16 cellular contexts compared by ENCODE assay signal in the genomic region with DNA sequence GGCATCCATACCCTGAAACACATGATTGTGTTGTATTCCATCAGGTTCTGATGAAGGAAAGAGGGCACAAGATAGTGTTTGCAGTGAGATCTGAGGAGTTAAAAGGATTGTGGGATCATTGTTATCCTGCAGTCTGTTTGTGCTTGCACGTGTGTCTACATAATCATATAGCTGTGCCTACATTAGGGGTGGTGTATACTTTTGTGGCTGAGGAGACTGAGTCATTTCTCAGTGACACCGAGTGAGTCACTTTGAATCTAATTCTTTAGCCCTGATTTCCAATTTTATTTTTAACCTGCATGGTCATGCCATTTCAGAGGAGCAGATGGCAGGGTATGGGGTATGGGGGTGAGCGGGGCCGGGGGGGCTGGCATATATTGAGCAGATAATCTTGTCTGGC.
DNase-seq lines count a peak whose midpoint lies in the region; ATAC-seq, FAIRE-seq and TF ChIP-seq lines count a peak whose summit lies in the region.
"Had no signal": no experiment of that assay in that cellular context is flagged by ENCODE, and none has a peak within 500 bp of the region (broad histone marks: within the 10 kb centered on the region; RNA-seq: fewer than 3 reads in every experiment).

No MANE protein-coding gene starts in this region.

- H2BK120ac ChIP-seq in mesenchymal stem cell (ENCODE audit: low read depth, low read length), result no peak overlapping the region

- H3K36me3 ChIP-seq in mesenchymal stem cell (ENCODE audit: control insufficient read depth in 1 of 2, insufficient read depth in 2 of 2, low read depth in 1 of 2, low read length in 2 of 2) (no peaks in the 10 kb centered on the region), small intestine (ENCODE audit: control insufficient read depth in 2 of 2, insufficient read depth in 2 of 2, low read length in 2 of 2) (no peaks in the 10 kb centered on the region)
- H3K36me3 ChIP-seq: BLaER1 had no signal

- H2AFZ ChIP-seq in mesenchymal stem cell (ENCODE audit: low read depth, low read length), result no peak overlapping the region

- no peaks in the 10 kb centered on the region for H3K79me1 ChIP-seq in mesenchymal stem cell (replicated peaks; ENCODE audit: low read length, poor library complexity, severe bottlenecking)

- H2BK15ac ChIP-seq in mesenchymal stem cell (ENCODE audit: low read depth, poor library complexity, severe bottlenecking), result no peak overlapping the region

- no peak for ATAC-seq in GM21447 (IDR thresholded peaks at IDR 0.05; ENCODE audit: unreplicated experiment)
- no peak for ATAC-seq in activated naive CD4-positive, alpha-beta T cell treated with anti-CD3 and anti-CD28 coated beads, Interleukin-2, amount 50 U/mL, for 72 hours

- BruUV-seq in Calu3 (replicated peaks; lab: Mats Ljungman, UMichigan), result no TSS peak

- H3K14ac ChIP-seq in mesenchymal stem cell (ENCODE audit: low read length in 2 of 2), result no peak overlapping the region

- H3K9me3 Mint-ChIP-seq in Calu3 (ENCODE audit: low read depth, unreplicated experiment) (no peaks in the 10 kb centered on the region), chondrocyte (ENCODE audit: low read depth) (peaks cover 3% of the 10 kb centered on the region)
- peaks cover 4 to 5% of the 10 kb centered on the region in 2 donors for H3K9me3 Mint-ChIP-seq in activated naive CD4-positive, alpha-beta T cell treated with anti-CD3 and anti-CD28 coated beads, Interleukin-2, amount 50 U/mL, for 72 hours
- H3K9me3 Mint-ChIP-seq: activated T-helper 2 cell treated with anti-CD3 and anti-CD28 coated beads, Interferon-gamma antibody, Interleukin-2, Interleukin-4, amounts not matched to agents 10 μg/mL and 5 μg/mL and 100 μg/mL, durations not matched to agents 14 hours and 24 hours and 36 hours had no signal

- no peaks in the 10 kb centered on the region for H3K27me3 ChIP-seq in mesenchymal stem cell (ENCODE audit: control insufficient read depth in 1 of 2, insufficient read depth in 1 of 2, low read length in 2 of 2)
- H3K27me3 ChIP-seq in small intestine (ENCODE audit: control insufficient read depth in 2 of 2, insufficient read depth in 2 of 2, low read length in 2 of 2), result no peaks in the 10 kb centered on the region
- H3K27me3 ChIP-seq: BLaER1 had no signal

- H3K36me3 Mint-ChIP-seq in Calu3 (ENCODE audit: insufficient read depth, unreplicated experiment), result no peaks in the 10 kb centered on the region
- H3K36me3 Mint-ChIP-seq in chondrocyte (ENCODE audit: low read depth), result no peaks in the 10 kb centered on the region
- H3K36me3 Mint-ChIP-seq in activated naive CD4-positive, alpha-beta T cell treated with anti-CD3 and anti-CD28 coated beads, Interleukin-2, amount 50 U/mL, for 72 hours, result no peaks in the 10 kb centered on the region

- H3K27ac Mint-ChIP-seq in Calu3 (ENCODE audit: unreplicated experiment) (no peak overlapping the region), chondrocyte (ENCODE audit: unreplicated experiment) (peak overlapping the region; percentile 66)
- no peak overlapping the region for H3K27ac Mint-ChIP-seq in activated naive CD4-positive, alpha-beta T cell treated with anti-CD3 and anti-CD28 coated beads, Interleukin-2, amount 50 U/mL, for 72 hours
- H3K27ac Mint-ChIP-seq: activated T-helper 2 cell treated with anti-CD3 and anti-CD28 coated beads, Interferon-gamma antibody, Interleukin-2, Interleukin-4, amounts not matched to agents 10 μg/mL and 5 μg/mL and 100 μg/mL, durations not matched to agents 14 hours and 24 hours and 36 hours had no signal

- H3K9me3 ChIP-seq in mesenchymal stem cell (ENCODE audit: control insufficient read depth, low read length) (no peaks in the 10 kb centered on the region), small intestine (ENCODE audit: control insufficient read depth, low read depth) (no peaks in the 10 kb centered on the region)
- H3K9me3 ChIP-seq: BLaER1 had no signal

- no peak overlapping the region for H4K8ac ChIP-seq in mesenchymal stem cell (ENCODE audit: low read length)

- H2BK12ac ChIP-seq in mesenchymal stem cell (ENCODE audit: low read length in 2 of 2), result no peak overlapping the region

- no peak overlapping the region for H2BK5ac ChIP-seq in mesenchymal stem cell (ENCODE audit: low read depth, low read length, poor library complexity, severe bottlenecking)

- H3K4me3 Mint-ChIP-seq in Calu3 (ENCODE audit: low read depth, unreplicated experiment) (no peak overlapping the region), chondrocyte (ENCODE audit: unreplicated experiment) (no peak overlapping the region)

- H3K18ac ChIP-seq in mesenchymal stem cell (ENCODE audit: low read depth in 1 of 2, low read length in 2 of 2), result no peak overlapping the region

- H3K4me1 ChIP-seq in mesenchymal stem cell (ENCODE audit: control insufficient read depth, insufficient read depth, low read depth, low read length) (no peaks in the 10 kb centered on the region), small intestine (ENCODE audit: control insufficient read depth in 2 of 2, insufficient read depth in 1 of 2, low read depth in 1 of 2, low read length in 1 of 2) (no peaks in the 10 kb centered on the region)
- H3K4me1 ChIP-seq: BLaER1 had no signal

- no peak overlapping the region for H3K23ac ChIP-seq in mesenchymal stem cell (ENCODE audit: low read length in 2 of 2)

- intact Hi-C loops in Calu3 (cut with micrococcal nuclease; ENCODE audit: unreplicated experiment), result loop anchor here (2.0 to 10.0 kb wide), 2 partner anchors 187 to 353 kb away; a partner anchor contains a TSS

- no peak overlapping the region for H3K9ac ChIP-seq in mesenchymal stem cell (ENCODE audit: low read length)
- H3K9ac ChIP-seq: BLaER1 had no signal

- no peak overlapping the region for H3K4me3 ChIP-seq in mesenchymal stem cell (ENCODE audit: insufficient read depth in 1 of 2, low read depth in 1 of 2, low read length in 2 of 2)
- H3K4me3 ChIP-seq in small intestine (ENCODE audit: low read depth in 1 of 2, low read length in 2 of 2), result no peak overlapping the region
- H3K4me3 ChIP-seq: BLaER1 had no signal

- CTCF ChIA-PET in Calu3 (lab: Charles Lee), result interaction anchor here (0.6 kb wide), 1 partner anchor 902 kb away, joined by 3 read pairs; no protein-coding TSS in a partner anchor

- H3K4me2 ChIP-seq in mesenchymal stem cell (ENCODE audit: low read length, poor library complexity, severe bottlenecking), result no peak overlapping the region
- H3K4me2 ChIP-seq: BLaER1 had no signal

- H3K4me1 Mint-ChIP-seq in Calu3 (ENCODE audit: low read depth, unreplicated experiment) (peaks cover 24% of the 10 kb centered on the region), chondrocyte (ENCODE audit: low read depth) (peaks cover 15% of the 10 kb centered on the region)

- H3K27me3 Mint-ChIP-seq in Calu3 (ENCODE audit: unreplicated experiment), result no peaks in the 10 kb centered on the region
- no peaks in the 10 kb centered on the region for H3K27me3 Mint-ChIP-seq in chondrocyte (ENCODE audit: low read depth)

- no peak for FAIRE-seq in small intestine (lab: Jason Lieb, UNC)
- FAIRE-seq: kidney had no signal

- DNase-seq in Calu3, result peak; percentile 3
- DNase-seq in M059J (ENCODE audit: low read depth), result peak; percentile 76
- no peak for DNase-seq in chondrocyte (ENCODE audit: low spot score)
- DNase-seq in mesenchymal stem cell, result peak; percentile 81
- no peak for DNase-seq in small intestine
- no peak for DNase-seq in DMS114 treated with DMSO at 0.1 percent for 48 hours (lab: John Stamatoyannopoulos, UW; ENCODE audit: unreplicated experiment)
- no peak for DNase-seq in activated naive CD4-positive, alpha-beta T cell treated with anti-CD3 and anti-CD28 coated beads, Interleukin-2, amount 50 U/mL, for 72 hours (ENCODE audit: low spot score in 2 of 2)
- DNase-seq: effector memory CD4-positive, alpha-beta T cell; KBM-7; kidney; NCI-H1417 treated with DMSO at 0.1 percent for 48 hours; NCI-H345; substantia nigra had no signal

- no peak overlapping the region for H4K91ac ChIP-seq in mesenchymal stem cell (ENCODE audit: low read length)

- WGBS in mesenchymal stem cell, result 0% methylated on average over 2 of the region's 4 CpGs
- 63 to 74% (median 69%) methylated on average over 4 of the region's 4 CpGs for WGBS in small intestine, 3 donors

- H3K4ac ChIP-seq in mesenchymal stem cell (ENCODE audit: low read depth in 1 of 2, low read length in 2 of 2), result no peak overlapping the region

- TF ChIP-seq CTCF in Calu3 (IDR thresholded peaks at IDR 0.05; ENCODE audit: unreplicated experiment), result no peak
- TF ChIP-seq CTCF in chondrocyte (IDR thresholded peaks at IDR 0.05), result no peak

- H2AK5ac ChIP-seq in mesenchymal stem cell (ENCODE audit: low read length, severe bottlenecking), result no peak overlapping the region

- no peak overlapping the region for H3K27ac ChIP-seq in mesenchymal stem cell (ENCODE audit: low read length, poor library complexity, severe bottlenecking)
- H3K27ac ChIP-seq in small intestine (ENCODE audit: low read depth in 1 of 2, low read length in 1 of 2), result no peak overlapping the region
- H3K27ac ChIP-seq: BLaER1 had no signal

Comparison
In these comparisons a context has a peak if more than half of its experiments do, and no peak if none do; other contexts are left out.
1. DNase-seq: peak in Calu3 (single experiment), M059J (single experiment) and mesenchymal stem cell (single experiment); none in chondrocyte (single experiment), small intestine (single experiment), DMS114 treated with DMSO at 0.1 percent for 48 hours (single experiment) and activated naive CD4-positive, alpha-beta T cell treated with anti-CD3 and anti-CD28 coated beads, Interleukin-2, amount 50 U/mL, for 72 hours (0 of 2).